ENCODE assay signal across 16 cellular contexts in the genomic region with DNA sequence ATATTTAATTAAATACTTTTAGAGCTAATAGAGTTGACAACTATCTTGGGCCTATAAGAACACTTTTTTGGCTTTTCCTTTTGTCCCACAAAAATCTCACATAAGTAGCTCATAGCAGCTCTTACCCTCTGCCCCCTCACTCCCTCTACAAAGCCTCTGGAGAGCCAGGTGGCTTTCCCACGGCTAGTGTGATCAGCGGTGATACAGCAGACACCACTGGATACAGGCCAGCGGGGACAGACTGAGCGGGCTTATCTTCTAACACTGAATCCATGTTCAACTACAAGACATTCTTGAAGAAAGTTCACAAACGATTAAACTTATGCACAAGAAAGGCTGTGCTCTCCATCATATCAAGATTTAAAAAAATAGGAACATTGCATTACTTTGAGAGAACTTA.
A peak's percentile ranks its signal among the peaks of the same experiment; 100 is the strongest.
DNase-seq lines count a peak whose midpoint lies in the region; ATAC-seq and TF ChIP-seq lines count a peak whose summit lies in the region.
"Had no signal": no experiment of that assay in that cellular context is flagged by ENCODE, and none has a peak within 500 bp of the region (broad histone marks: within the 10 kb centered on the region; RNA-seq: fewer than 3 reads in every experiment).

No MANE protein-coding gene starts in this region.

- no peaks in the 10 kb centered on the region for H3K36me3 ChIP-seq in left ventricle myocardium inferior

- TF ChIP-seq CTCF in left ventricle myocardium inferior (IDR thresholded peaks at IDR 0.05; ENCODE audit: borderline replicate concordance), result no peak
- TF ChIP-seq CTCF in glutamatergic neuron (IDR thresholded peaks at IDR 0.05; ENCODE audit: partially characterized antibody, unreplicated experiment), result no peak

- H3K27me3 Mint-ChIP-seq in glutamatergic neuron (ENCODE audit: unreplicated experiment), result no peaks in the 10 kb centered on the region
- no peaks in the 10 kb centered on the region for H3K27me3 Mint-ChIP-seq in activated CD4-positive, alpha-beta T cell treated with anti-CD3 and anti-CD28 coated beads, Interleukin-2, amount 10 ng/mL, durations not matched to agents 24 days and 14 days
- H3K27me3 Mint-ChIP-seq: CD8-positive, alpha-beta memory T cell had no signal

- no peak overlapping the region for H3K27ac Mint-ChIP-seq in glutamatergic neuron (ENCODE audit: unreplicated experiment)
- no peak overlapping the region for H3K27ac Mint-ChIP-seq in activated CD4-positive, alpha-beta T cell treated with anti-CD3 and anti-CD28 coated beads, Interleukin-2, amount 10 ng/mL, durations not matched to agents 24 days and 14 days
- H3K27ac Mint-ChIP-seq: CD8-positive, alpha-beta memory T cell had no signal

- peaks cover 14% of the 10 kb centered on the region for H3K4me1 Mint-ChIP-seq in glutamatergic neuron (ENCODE audit: low read depth, unreplicated experiment)
- no peaks in the 10 kb centered on the region for H3K4me1 Mint-ChIP-seq in activated CD4-positive, alpha-beta T cell treated with anti-CD3 and anti-CD28 coated beads, Interleukin-2, amount 10 ng/mL, durations not matched to agents 24 days and 14 days
- H3K4me1 Mint-ChIP-seq: CD8-positive, alpha-beta memory T cell had no signal

- no peak overlapping the region for H3K27ac ChIP-seq in left ventricle myocardium inferior (replicated peaks)
- H3K27ac ChIP-seq: GM23248, PC-9, RWPE1 had no signal

- H3K27me3 ChIP-seq in left ventricle myocardium inferior (ENCODE audit: low read depth), result no peaks in the 10 kb centered on the region

- H3K9me3 Mint-ChIP-seq in glutamatergic neuron (ENCODE audit: unreplicated experiment), result no peaks in the 10 kb centered on the region
- no peaks in the 10 kb centered on the region for H3K9me3 Mint-ChIP-seq in activated CD4-positive, alpha-beta T cell treated with anti-CD3 and anti-CD28 coated beads, Interleukin-2, amount 10 ng/mL, durations not matched to agents 24 days and 14 days

- DNase-seq in left ventricle myocardium inferior (peak; percentile 35), Right ventricle myocardium inferior (ENCODE audit: missing footprints) (no peak), NCI-H69 (lab: John Stamatoyannopoulos, UW) (peak; percentile 32), glutamatergic neuron (peak; percentile 32), NCI-H774 (lab: John Stamatoyannopoulos, UW) (no peak)
- no peak for DNase-seq in activated CD8-positive, alpha-beta memory T cell treated with anti-CD3 and anti-CD28 coated beads for 24 hours
- DNase-seq in activated CD4-positive, alpha-beta T cell treated with anti-CD3 and anti-CD28 coated beads, Interleukin-2, amount 10 ng/mL, durations not matched to agents 24 days and 14 days, result no peak
- DNase-seq: C1 segment of cervical spinal cord; CD8-positive, alpha-beta memory T cell; DND-41; GM23248; NCI-H1694 treated with DMSO at 0.1 percent for 48 hours; NCI-H748 treated with DMSO at 0.1 percent for 48 hours; PC-9 had no signal

- no peak overlapping the region for H3K4me3 Mint-ChIP-seq in glutamatergic neuron (ENCODE audit: unreplicated experiment)
- no peak overlapping the region for H3K4me3 Mint-ChIP-seq in activated CD4-positive, alpha-beta T cell treated with anti-CD3 and anti-CD28 coated beads, Interleukin-2, amount 10 ng/mL, durations not matched to agents 24 days and 14 days
- H3K4me3 Mint-ChIP-seq: CD8-positive, alpha-beta memory T cell had no signal

- H3K4me1 ChIP-seq in left ventricle myocardium inferior, result peaks cover 36% of the 10 kb centered on the region

- H3K36me3 Mint-ChIP-seq in glutamatergic neuron (ENCODE audit: unreplicated experiment), result no peaks in the 10 kb centered on the region
- H3K36me3 Mint-ChIP-seq in activated CD4-positive, alpha-beta T cell treated with anti-CD3 and anti-CD28 coated beads, Interleukin-2, amount 10 ng/mL, durations not matched to agents 24 days and 14 days (ENCODE audit: low read depth), result no peaks in the 10 kb centered on the region
- H3K36me3 Mint-ChIP-seq: CD8-positive, alpha-beta memory T cell had no signal

- intact Hi-C loops in left ventricle myocardium inferior (cut with micrococcal nuclease) (no loop called here), Right ventricle myocardium inferior (cut with DNase I) (no loop called here)
- intact Hi-C loops in activated CD4-positive, alpha-beta T cell treated with anti-CD3 and anti-CD28 coated beads, Interleukin-2, amount 10 ng/mL, durations not matched to agents 24 days and 14 days (cut with micrococcal nuclease), result no loop called here

- H3K9me3 ChIP-seq in left ventricle myocardium inferior (replicated peaks), result no peaks in the 10 kb centered on the region

- no peak overlapping the region for H3K4me3 ChIP-seq in left ventricle myocardium inferior
- H3K4me3 ChIP-seq: GM23248, PC-9 had no signal

- no peak for ATAC-seq in Right ventricle myocardium inferior
- ATAC-seq: HCT116 had no signal

Comparison
In these comparisons a context has a peak if more than half of its experiments do, and no peak if none do; other contexts are left out.
1. DNase-seq: peak in left ventricle myocardium inferior (single experiment), NCI-H69 (single experiment) and glutamatergic neuron (single experiment); none in Right ventricle myocardium inferior (single experiment), activated CD8-positive, alpha-beta memory T cell treated with anti-CD3 and anti-CD28 coated beads for 24 hours (single experiment), NCI-H774 (single experiment) and activated CD4-positive, alpha-beta T cell treated with anti-CD3 and anti-CD28 coated beads, Interleukin-2, amount 10 ng/mL, durations not matched to agents 24 days and 14 days (single experiment).